13 cellular contexts compared by ENCODE assay signal in the genomic region with DNA sequence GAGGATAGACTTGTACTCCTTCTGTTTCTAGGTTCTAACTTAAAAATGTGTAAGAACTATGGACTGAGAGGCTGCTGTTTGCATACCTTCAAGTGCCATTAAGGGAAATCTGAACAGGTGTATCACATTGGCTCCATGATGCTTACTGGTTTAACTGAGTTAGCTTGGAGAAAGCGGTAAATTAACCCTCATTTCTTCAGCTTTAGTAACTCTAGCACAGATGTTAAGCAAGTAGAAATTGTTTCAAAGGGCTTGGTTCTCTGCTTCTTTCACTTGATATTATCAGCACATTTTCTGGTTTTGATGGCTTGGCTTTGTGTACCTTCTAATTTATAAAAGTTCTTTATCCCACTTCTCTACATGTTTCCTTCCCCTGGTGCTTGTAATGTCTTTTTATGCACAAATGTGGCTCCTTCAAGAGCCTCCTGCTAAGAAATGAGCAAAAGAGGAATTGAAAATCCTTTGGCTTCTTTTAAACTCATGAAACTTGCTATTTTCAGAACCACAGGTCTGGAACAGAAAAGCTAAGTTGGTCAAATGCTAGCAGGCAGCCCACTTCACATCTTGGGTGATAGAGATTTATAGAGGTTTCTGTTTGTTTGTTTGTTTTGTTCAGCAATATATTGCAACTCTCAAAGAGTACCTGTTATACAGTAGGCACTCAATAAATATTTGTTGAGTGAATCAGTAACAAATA.
A peak's percentile ranks its signal among the peaks of the same experiment; 100 is the strongest.
DNase-seq lines count a peak whose midpoint lies in the region; ATAC-seq and TF ChIP-seq lines count a peak whose summit lies in the region.
"Had no signal": no experiment of that assay in that cellular context is flagged by ENCODE, and none has a peak within 500 bp of the region (broad histone marks: within the 10 kb centered on the region; RNA-seq: fewer than 3 reads in every experiment).

No MANE protein-coding gene starts in this region.

- peak; percentile 16 for DNase-seq in putamen (ENCODE audit: low spot score)
- DNase-seq in transverse colon: no peak
- DNase-seq in smooth muscle cell (lab: John Stamatoyannopoulos, UW; ENCODE audit: unreplicated experiment): no peak
- DNase-seq in GM13976 (ENCODE audit: low spot score): no peak
- DNase-seq: activated CD4-positive, alpha-beta T cell treated with anti-CD3 and anti-CD28 coated beads, Interleukin-2, amount 10 ng/mL, durations not matched to agents 7 days and 5 days; colonic mucosa; left ventricle myocardium superior; NCI-H2107; Right ventricle myocardium superior had no signal

- 89% methylated on average over 1 of the region's 1 CpG; no CpG with 5 or more reads in 1 of the 2 donors for WGBS in transverse colon (ENCODE audit: low coverage in 1 of 2), 2 donors
- WGBS in smooth muscle cell (ENCODE audit: low lambda C conversion rate): 97% methylated on average over 1 of the region's 1 CpG

- in situ Hi-C loops in transverse colon (cut with MboI; ENCODE audit: low pct_ligation_motif_present in 1 of 4, low pct_unique_long_range_greater_than_20kb in 1 of 4, low sequenced_read_pairs in 3 of 4) (no loop called here), GM13976 (cut with MboI; ENCODE audit: low sequenced_read_pairs, unreplicated experiment) (no loop called here)

- H3K4me1 ChIP-seq in transverse colon: no peaks in the 10 kb centered on the region
- H3K4me1 ChIP-seq in smooth muscle cell (ENCODE audit: low read depth): no peaks in the 10 kb centered on the region
- H3K4me1 ChIP-seq: colonic mucosa, gastroesophageal sphincter had no signal

- H2AFZ ChIP-seq in smooth muscle cell (ENCODE audit: low read depth): no peak overlapping the region

- no peak overlapping the region for H3K9ac ChIP-seq in smooth muscle cell (ENCODE audit: low read depth)

- TF ChIP-seq EP300 in transverse colon (IDR thresholded peaks at IDR 0.05; ENCODE audit: low read depth): no peak

- H3K27me3 ChIP-seq in transverse colon (no peaks in the 10 kb centered on the region), smooth muscle cell (ENCODE audit: low read depth) (no peaks in the 10 kb centered on the region)
- H3K27me3 ChIP-seq: colonic mucosa, gastroesophageal sphincter had no signal

- H3K9me3 ChIP-seq in transverse colon: no peaks in the 10 kb centered on the region
- H3K9me3 ChIP-seq in smooth muscle cell (replicated peaks; ENCODE audit: low read depth): no peaks in the 10 kb centered on the region
- H3K9me3 ChIP-seq: colonic mucosa had no signal

- intact Hi-C loops in transverse colon (cut with DNase I; ENCODE audit: low total_unique reads): no loop called here

- TF ChIP-seq CTCF in transverse colon (IDR thresholded peaks at IDR 0.05) (no peak), smooth muscle cell (IDR thresholded peaks at IDR 0.05; ENCODE audit: borderline replicate concordance, insufficient read depth, poor library complexity, severe bottlenecking) (no peak), GM13976 (IDR thresholded peaks at IDR 0.05; ENCODE audit: borderline replicate concordance, control extremely low read depth, extremely low read depth, insufficient read depth, missing control alignments) (no peak)

- no peak overlapping the region for H3K4me2 ChIP-seq in smooth muscle cell

- H3K36me3 ChIP-seq in transverse colon: no peaks in the 10 kb centered on the region
- H3K36me3 ChIP-seq in smooth muscle cell (ENCODE audit: low read depth): no peaks in the 10 kb centered on the region
- H3K36me3 ChIP-seq: colonic mucosa, gastroesophageal sphincter had no signal

- no peak overlapping the region for H3K27ac ChIP-seq in transverse colon
- H3K27ac ChIP-seq in smooth muscle cell (ENCODE audit: low read depth): no peak overlapping the region
- H3K27ac ChIP-seq: colonic mucosa, gastroesophageal sphincter had no signal

- H3F3A ChIP-seq in smooth muscle cell (ENCODE audit: low read depth): no peaks in the 10 kb centered on the region

- H4K20me1 ChIP-seq in smooth muscle cell (ENCODE audit: low read depth): no peaks in the 10 kb centered on the region

- H3K79me2 ChIP-seq in smooth muscle cell (ENCODE audit: low read depth): no peaks in the 10 kb centered on the region

- ATAC-seq in GM19351 (IDR thresholded peaks at IDR 0.05; ENCODE audit: unreplicated experiment): peak; percentile 97
- ATAC-seq in HG02759 (IDR thresholded peaks at IDR 0.05; ENCODE audit: unreplicated experiment): peak; percentile 55
- ATAC-seq in HG03575 (IDR thresholded peaks at IDR 0.05; ENCODE audit: extremely low read depth, insufficient number of reproducible peaks, low FRiP score, unreplicated experiment): peak; percentile 76
- ATAC-seq: gastroesophageal sphincter, left ventricle myocardium superior had no signal

- H3K4me3 ChIP-seq in transverse colon: no peak overlapping the region
- H3K4me3 ChIP-seq in smooth muscle cell: no peak overlapping the region
- H3K4me3 ChIP-seq: colonic mucosa, gastroesophageal sphincter had no signal

- no peak for TF ChIP-seq POLR2A in transverse colon (IDR thresholded peaks at IDR 0.05)
